1 cellular context compared by ENCODE assay signal in the genomic region with DNA sequence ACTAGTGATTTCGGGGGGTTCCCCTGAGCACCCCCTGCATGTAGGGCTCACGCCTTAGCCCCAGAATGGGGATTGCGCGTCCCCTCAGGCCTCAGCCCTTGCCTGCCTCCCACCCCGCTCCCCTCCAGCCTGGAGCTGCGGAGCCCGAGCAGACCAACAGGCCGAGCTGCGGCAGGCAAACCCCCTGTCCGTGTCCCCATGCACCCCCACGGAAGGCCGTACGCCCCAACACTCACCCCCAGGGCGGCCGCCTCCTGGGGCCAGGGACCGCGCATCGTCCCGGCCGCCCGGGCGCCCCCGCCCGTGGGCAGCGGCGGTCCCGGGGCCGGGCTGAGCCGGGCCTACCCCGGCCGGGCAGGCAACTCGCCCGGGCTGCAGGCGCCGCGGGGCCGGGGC.
TF ChIP-seq lines count a peak whose summit lies in the region.

No MANE protein-coding gene starts in this region.

TF ChIP-seq in WTC11, 78 proteins besides CTCF, POLR2A, EP300 and RAD21 (continued from another document):
- TF ChIP-seq, protein P1, sequence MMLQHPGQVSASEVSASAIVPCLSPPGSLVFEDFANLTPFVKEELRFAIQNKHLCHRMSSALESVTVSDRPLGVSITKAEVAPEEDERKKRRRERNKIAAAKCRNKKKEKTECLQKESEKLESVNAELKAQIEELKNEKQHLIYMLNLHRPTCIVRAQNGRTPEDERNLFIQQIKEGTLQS (CRISPR knock-in tag; conservative IDR thresholded peaks at IDR 0.05): no peak
- TF ChIP-seq ZNF317 (CRISPR knock-in tag; IDR thresholded peaks at IDR 0.05; ENCODE audit: borderline replicate concordance, low read depth) (no peak), TP53 (CRISPR knock-in tag; IDR thresholded peaks at IDR 0.05) (no peak), NFYB (CRISPR knock-in tag; conservative IDR thresholded peaks at IDR 0.05; ENCODE audit: low read depth) (no peak)
- TF ChIP-seq, protein P2, sequence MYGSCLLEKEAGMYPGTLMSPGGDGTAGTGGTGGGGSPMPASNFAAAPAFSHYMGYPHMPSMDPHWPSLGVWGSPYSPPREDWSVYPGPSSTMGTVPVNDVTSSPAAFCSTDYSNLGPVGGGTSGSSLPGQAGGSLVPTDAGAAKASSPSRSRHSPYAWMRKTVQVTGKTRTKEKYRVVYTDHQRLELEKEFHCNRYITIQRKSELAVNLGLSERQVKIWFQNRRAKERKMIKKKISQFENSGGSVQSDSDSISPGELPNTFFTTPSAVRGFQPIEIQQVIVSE (CRISPR knock-in tag; IDR thresholded peaks at IDR 0.05; ENCODE audit: borderline replicate concordance): no peak
- TF ChIP-seq, protein P3, sequence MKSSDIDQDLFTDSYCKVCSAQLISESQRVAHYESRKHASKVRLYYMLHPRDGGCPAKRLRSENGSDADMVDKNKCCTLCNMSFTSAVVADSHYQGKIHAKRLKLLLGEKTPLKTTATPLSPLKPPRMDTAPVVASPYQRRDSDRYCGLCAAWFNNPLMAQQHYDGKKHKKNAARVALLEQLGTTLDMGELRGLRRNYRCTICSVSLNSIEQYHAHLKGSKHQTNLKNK (CRISPR knock-in tag; IDR thresholded peaks at IDR 0.05): no peak
- TF ChIP-seq, protein P4, sequence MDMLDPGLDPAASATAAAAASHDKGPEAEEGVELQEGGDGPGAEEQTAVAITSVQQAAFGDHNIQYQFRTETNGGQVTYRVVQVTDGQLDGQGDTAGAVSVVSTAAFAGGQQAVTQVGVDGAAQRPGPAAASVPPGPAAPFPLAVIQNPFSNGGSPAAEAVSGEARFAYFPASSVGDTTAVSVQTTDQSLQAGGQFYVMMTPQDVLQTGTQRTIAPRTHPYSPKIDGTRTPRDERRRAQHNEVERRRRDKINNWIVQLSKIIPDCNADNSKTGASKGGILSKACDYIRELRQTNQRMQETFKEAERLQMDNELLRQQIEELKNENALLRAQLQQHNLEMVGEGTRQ (CRISPR knock-in tag; IDR thresholded peaks at IDR 0.05): no peak
